Comparison of ENCODE assay signal across 8 cellular contexts in the genomic region with DNA sequence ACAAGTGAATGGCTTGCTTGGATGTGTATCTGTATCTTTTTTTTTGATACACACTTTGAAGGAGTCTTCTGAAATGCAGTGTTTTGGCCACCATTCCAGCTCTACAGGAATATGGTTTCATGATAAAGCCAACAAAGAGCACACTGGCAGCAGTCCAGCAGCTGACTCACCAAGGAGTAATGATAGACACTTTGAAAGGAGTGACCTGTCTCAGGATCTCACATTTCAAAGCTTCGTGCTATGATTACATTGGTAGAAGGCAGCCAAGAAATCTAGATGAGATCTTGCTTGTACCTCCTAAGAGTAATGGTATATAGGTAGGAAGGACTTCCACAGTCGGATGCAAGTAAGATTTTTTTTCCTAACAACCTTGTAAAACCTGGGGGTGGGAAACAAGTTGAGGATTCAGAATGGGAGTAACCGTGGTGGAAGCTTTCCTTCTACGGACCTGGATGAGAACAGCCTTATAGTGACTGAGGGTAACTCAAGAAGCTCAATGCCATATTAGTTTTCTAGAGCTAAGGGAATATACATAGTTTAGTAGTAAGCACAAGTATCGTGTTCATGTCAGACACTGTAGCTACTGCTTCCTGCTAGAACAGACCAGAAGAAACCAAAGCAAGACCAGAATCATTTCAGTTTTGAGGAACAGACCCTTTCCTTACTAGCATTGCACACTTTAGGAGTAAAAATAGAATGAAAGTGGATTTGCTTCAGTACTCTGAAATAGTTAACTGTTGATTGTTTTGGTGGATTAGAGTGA. TPM values are rescaled to one million over a fixed set of nuclear protein-coding genes. Genes with fewer than 3 reads are reported as not detected.
DNase-seq lines count a peak whose midpoint lies in the region; ATAC-seq and TF ChIP-seq lines count a peak whose summit lies in the region.

No MANE protein-coding gene starts in this region.

- H3K36me3 Mint-ChIP-seq in activated CD4-positive, alpha-beta T cell treated with anti-CD3 and anti-CD28 coated beads, Interleukin-2, amount 10 ng/mL, durations not matched to agents 24 days and 14 days (ENCODE audit: low read depth) = no peaks in the 10 kb centered on the region
- H3K36me3 Mint-ChIP-seq in WTC11 = no peaks in the 10 kb centered on the region
- no peaks in the 10 kb centered on the region for H3K36me3 Mint-ChIP-seq in activated T-helper 1 cell treated with anti-CD3 and anti-CD28 coated beads, Interleukin-12 subunit alpha, Interleukin-12 subunit beta, Interleukin-2, Interleukin-4 antibody, amounts not matched to agents 30 ng/mL and 10 ng/mL and 1 ng/mL, durations not matched to agents 14 hours and 24 hours and 36 hours (ENCODE audit: low read depth)

- TF ChIP-seq CTCF in WTC11 (IDR thresholded peaks at IDR 0.05) (no peak), heart right ventricle (IDR thresholded peaks at IDR 0.05) (no peak)

- no peaks in the 10 kb centered on the region for H3K36me3 ChIP-seq in heart right ventricle

- H3K27me3 Mint-ChIP-seq in activated CD4-positive, alpha-beta T cell treated with anti-CD3 and anti-CD28 coated beads, Interleukin-2, amount 10 ng/mL, durations not matched to agents 24 days and 14 days = no peaks in the 10 kb centered on the region
- H3K27me3 Mint-ChIP-seq in WTC11 (ENCODE audit: low read depth) = no peaks in the 10 kb centered on the region
- no peaks in the 10 kb centered on the region for H3K27me3 Mint-ChIP-seq in activated T-helper 1 cell treated with anti-CD3 and anti-CD28 coated beads, Interleukin-12 subunit alpha, Interleukin-12 subunit beta, Interleukin-2, Interleukin-4 antibody, amounts not matched to agents 30 ng/mL and 10 ng/mL and 1 ng/mL, durations not matched to agents 14 hours and 24 hours and 36 hours (ENCODE audit: insufficient read depth)

- H3K4me3 ChIP-seq in heart right ventricle = no peak overlapping the region
- H3K4me3 ChIP-seq in skeletal muscle cell (ENCODE audit: low read depth, low read length) = no peak overlapping the region

- 31 to 41% methylated on average over 5 of the region's 5 CpGs for WGBS in heart right ventricle, 2 donors

- peaks cover 5 to 80% (median 62%) of the 10 kb centered on the region in 9 donors for H3K4me1 ChIP-seq in heart right ventricle

- H3K27ac ChIP-seq in heart right ventricle = peak overlapping the region in 6 of 10 donors; percentile 12 to 66 (median 38)

- H3K9me3 Mint-ChIP-seq in activated CD4-positive, alpha-beta T cell treated with anti-CD3 and anti-CD28 coated beads, Interleukin-2, amount 10 ng/mL, durations not matched to agents 24 days and 14 days = no peaks in the 10 kb centered on the region
- no peaks in the 10 kb centered on the region for H3K9me3 Mint-ChIP-seq in WTC11
- H3K9me3 Mint-ChIP-seq in activated T-helper 1 cell treated with anti-CD3 and anti-CD28 coated beads, Interleukin-12 subunit alpha, Interleukin-12 subunit beta, Interleukin-2, Interleukin-4 antibody, amounts not matched to agents 30 ng/mL and 10 ng/mL and 1 ng/mL, durations not matched to agents 14 hours and 24 hours and 36 hours = no peaks in the 10 kb centered on the region

- no peak overlapping the region for H3K27ac Mint-ChIP-seq in activated CD4-positive, alpha-beta T cell treated with anti-CD3 and anti-CD28 coated beads, Interleukin-2, amount 10 ng/mL, durations not matched to agents 24 days and 14 days
- peak overlapping the region; percentile 30 for H3K27ac Mint-ChIP-seq in WTC11
- H3K27ac Mint-ChIP-seq in activated T-helper 1 cell treated with anti-CD3 and anti-CD28 coated beads, Interleukin-12 subunit alpha, Interleukin-12 subunit beta, Interleukin-2, Interleukin-4 antibody, amounts not matched to agents 30 ng/mL and 10 ng/mL and 1 ng/mL, durations not matched to agents 14 hours and 24 hours and 36 hours = no peak overlapping the region

- peak; percentile 39 for DNase-seq in activated CD4-positive, alpha-beta T cell treated with anti-CD3 and anti-CD28 coated beads for 48 hours
- DNase-seq in activated CD4-positive, alpha-beta T cell treated with anti-CD3 and anti-CD28 coated beads, Interleukin-2, amount 10 ng/mL, durations not matched to agents 24 days and 14 days = no peak
- DNase-seq in NCI-H2029 treated with DMSO at 0.1 percent for 48 hours (lab: John Stamatoyannopoulos, UW) (peak; percentile 37), WTC11 (ENCODE audit: low spot score) (no peak), heart right ventricle (peak; percentile 72 to 76), skeletal muscle cell (ENCODE audit: low read depth) (peak; percentile 87)
- no peak for DNase-seq in activated T-helper 1 cell treated with anti-CD3 and anti-CD28 coated beads, Interleukin-12 subunit alpha, Interleukin-12 subunit beta, Interleukin-2, Interleukin-4 antibody, amounts not matched to agents 30 ng/mL and 10 ng/mL and 1 ng/mL, durations not matched to agents 14 hours and 24 hours and 36 hours (ENCODE audit: low spot score)

- H3K4me3 Mint-ChIP-seq in activated CD4-positive, alpha-beta T cell treated with anti-CD3 and anti-CD28 coated beads, Interleukin-2, amount 10 ng/mL, durations not matched to agents 24 days and 14 days = no peak overlapping the region
- H3K4me3 Mint-ChIP-seq in WTC11 = no peak overlapping the region
- H3K4me3 Mint-ChIP-seq in activated T-helper 1 cell treated with anti-CD3 and anti-CD28 coated beads, Interleukin-12 subunit alpha, Interleukin-12 subunit beta, Interleukin-2, Interleukin-4 antibody, amounts not matched to agents 30 ng/mL and 10 ng/mL and 1 ng/mL, durations not matched to agents 14 hours and 24 hours and 36 hours = no peak overlapping the region

- no peaks in the 10 kb centered on the region for H3K27me3 ChIP-seq in heart right ventricle

- POLR2A ChIA-PET in WTC11 (lab: Charles Lee) = interaction anchor here (0.6 kb wide), 1 partner anchor 147 kb away, joined by 3 read pairs; no protein-coding TSS in a partner anchor

- no peaks in the 10 kb centered on the region for H3K9me3 ChIP-seq in heart right ventricle

- ATAC-seq in WTC11 (no peak), heart right ventricle (peak; percentile 53 to 82 (median 74)), GM19035 (IDR thresholded peaks at IDR 0.05; ENCODE audit: unreplicated experiment) (no peak)

- peaks cover 3% of the 10 kb centered on the region for H3K4me1 Mint-ChIP-seq in activated CD4-positive, alpha-beta T cell treated with anti-CD3 and anti-CD28 coated beads, Interleukin-2, amount 10 ng/mL, durations not matched to agents 24 days and 14 days
- H3K4me1 Mint-ChIP-seq in WTC11 = peaks cover 17% of the 10 kb centered on the region
- H3K4me1 Mint-ChIP-seq in activated T-helper 1 cell treated with anti-CD3 and anti-CD28 coated beads, Interleukin-12 subunit alpha, Interleukin-12 subunit beta, Interleukin-2, Interleukin-4 antibody, amounts not matched to agents 30 ng/mL and 10 ng/mL and 1 ng/mL, durations not matched to agents 14 hours and 24 hours and 36 hours (ENCODE audit: low read depth) = peaks cover 8% of the 10 kb centered on the region

- CTCF ChIA-PET in WTC11 (lab: Charles Lee) = interaction anchor here (1.1 to 1.3 kb wide), 2 partner anchors 25 to 97 kb away, joined by 3 to 7 read pairs; a partner anchor contains a TSS

- intact Hi-C loops in activated CD4-positive, alpha-beta T cell treated with anti-CD3 and anti-CD28 coated beads, Interleukin-2, amount 10 ng/mL, durations not matched to agents 24 days and 14 days (cut with micrococcal nuclease) = no loop called here
- intact Hi-C loops in heart right ventricle (cut with DNase I) = no loop called here
- intact Hi-C loops in activated T-helper 1 cell treated with anti-CD3 and anti-CD28 coated beads, Interleukin-12 subunit alpha, Interleukin-12 subunit beta, Interleukin-2, Interleukin-4 antibody, amounts not matched to agents 30 ng/mL and 10 ng/mL and 1 ng/mL, durations not matched to agents 14 hours and 24 hours and 36 hours (cut with micrococcal nuclease) = no loop called here

TF ChIP-seq in WTC11, 78 proteins besides CTCF, POLR2A, EP300 and RAD21 (continues in another document):
- TF ChIP-seq NFATC4 (CRISPR knock-in tag; IDR thresholded peaks at IDR 0.05) (no peak), ZNF671 (CRISPR knock-in tag; IDR thresholded peaks at IDR 0.05) (no peak), NR3C1 (CRISPR knock-in tag; conservative IDR thresholded peaks at IDR 0.05; ENCODE audit: low read depth) (no peak), EMX1 (CRISPR knock-in tag; IDR thresholded peaks at IDR 0.05) (no peak)
- TF ChIP-seq, protein P1, sequence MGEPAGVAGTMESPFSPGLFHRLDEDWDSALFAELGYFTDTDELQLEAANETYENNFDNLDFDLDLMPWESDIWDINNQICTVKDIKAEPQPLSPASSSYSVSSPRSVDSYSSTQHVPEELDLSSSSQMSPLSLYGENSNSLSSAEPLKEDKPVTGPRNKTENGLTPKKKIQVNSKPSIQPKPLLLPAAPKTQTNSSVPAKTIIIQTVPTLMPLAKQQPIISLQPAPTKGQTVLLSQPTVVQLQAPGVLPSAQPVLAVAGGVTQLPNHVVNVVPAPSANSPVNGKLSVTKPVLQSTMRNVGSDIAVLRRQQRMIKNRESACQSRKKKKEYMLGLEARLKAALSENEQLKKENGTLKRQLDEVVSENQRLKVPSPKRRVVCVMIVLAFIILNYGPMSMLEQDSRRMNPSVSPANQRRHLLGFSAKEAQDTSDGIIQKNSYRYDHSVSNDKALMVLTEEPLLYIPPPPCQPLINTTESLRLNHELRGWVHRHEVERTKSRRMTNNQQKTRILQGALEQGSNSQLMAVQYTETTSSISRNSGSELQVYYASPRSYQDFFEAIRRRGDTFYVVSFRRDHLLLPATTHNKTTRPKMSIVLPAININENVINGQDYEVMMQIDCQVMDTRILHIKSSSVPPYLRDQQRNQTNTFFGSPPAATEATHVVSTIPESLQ (CRISPR knock-in tag; IDR thresholded peaks at IDR 0.05) = no peak
- TF ChIP-seq, protein P2, sequence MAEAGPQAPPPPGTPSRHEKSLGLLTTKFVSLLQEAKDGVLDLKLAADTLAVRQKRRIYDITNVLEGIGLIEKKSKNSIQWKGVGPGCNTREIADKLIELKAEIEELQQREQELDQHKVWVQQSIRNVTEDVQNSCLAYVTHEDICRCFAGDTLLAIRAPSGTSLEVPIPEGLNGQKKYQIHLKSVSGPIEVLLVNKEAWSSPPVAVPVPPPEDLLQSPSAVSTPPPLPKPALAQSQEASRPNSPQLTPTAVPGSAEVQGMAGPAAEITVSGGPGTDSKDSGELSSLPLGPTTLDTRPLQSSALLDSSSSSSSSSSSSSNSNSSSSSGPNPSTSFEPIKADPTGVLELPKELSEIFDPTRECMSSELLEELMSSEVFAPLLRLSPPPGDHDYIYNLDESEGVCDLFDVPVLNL (CRISPR knock-in tag; IDR thresholded peaks at IDR 0.05; ENCODE audit: borderline replicate concordance, low read depth) = no peak

RNA-seq across cellular contexts. Expression of a gene that starts 25.0 kb away (rescaled TPM):
- total RNA-seq in activated CD4-positive, alpha-beta T cell treated with anti-CD3 and anti-CD28 coated beads, Interleukin-2, amount 10 ng/mL, durations not matched to agents 24 days and 14 days = 21.0 and 23.9 TPM in 2 replicates
- total RNA-seq in WTC11 (2021) = 17.0 to 19.5 TPM (median 19.2 TPM) in 3 replicates
- 10 to 100 TPM; 26.1 to 42.9 (median 36.5) TPM for total RNA-seq in heart right ventricle
- 10 to 100 TPM in 1 of 2 donors, 1 to 10 TPM in 1; 9.8 to 14.1 TPM for polyA plus RNA-seq in heart right ventricle
- 20.6 and 27.8 TPM in 2 replicates for total RNA-seq in activated T-helper 1 cell treated with anti-CD3 and anti-CD28 coated beads, Interleukin-12 subunit alpha, Interleukin-12 subunit beta, Interleukin-2, Interleukin-4 antibody, amounts not matched to agents 30 ng/mL and 10 ng/mL and 1 ng/mL, durations not matched to agents 14 hours and 24 hours and 36 hours

Comparison
In these comparisons a context has a peak if more than half of its experiments do, and no peak if none do; other contexts are left out.
1. DNase-seq: peak in activated CD4-positive, alpha-beta T cell treated with anti-CD3 and anti-CD28 coated beads for 48 hours (single experiment), NCI-H2029 treated with DMSO at 0.1 percent for 48 hours (single experiment), heart right ventricle (2 of 2) and skeletal muscle cell (single experiment); none in activated CD4-positive, alpha-beta T cell treated with anti-CD3 and anti-CD28 coated beads, Interleukin-2, amount 10 ng/mL, durations not matched to agents 24 days and 14 days (single experiment), WTC11 (single experiment) and activated T-helper 1 cell treated with anti-CD3 and anti-CD28 coated beads, Interleukin-12 subunit alpha, Interleukin-12 subunit beta, Interleukin-2, Interleukin-4 antibody, amounts not matched to agents 30 ng/mL and 10 ng/mL and 1 ng/mL, durations not matched to agents 14 hours and 24 hours and 36 hours (single experiment).
2. ATAC-seq: peak in heart right ventricle (8 of 8); none in WTC11 (single experiment) and GM19035 (single experiment).